Comparison of ENCODE assay signal across 8 cellular contexts in the genomic region with DNA sequence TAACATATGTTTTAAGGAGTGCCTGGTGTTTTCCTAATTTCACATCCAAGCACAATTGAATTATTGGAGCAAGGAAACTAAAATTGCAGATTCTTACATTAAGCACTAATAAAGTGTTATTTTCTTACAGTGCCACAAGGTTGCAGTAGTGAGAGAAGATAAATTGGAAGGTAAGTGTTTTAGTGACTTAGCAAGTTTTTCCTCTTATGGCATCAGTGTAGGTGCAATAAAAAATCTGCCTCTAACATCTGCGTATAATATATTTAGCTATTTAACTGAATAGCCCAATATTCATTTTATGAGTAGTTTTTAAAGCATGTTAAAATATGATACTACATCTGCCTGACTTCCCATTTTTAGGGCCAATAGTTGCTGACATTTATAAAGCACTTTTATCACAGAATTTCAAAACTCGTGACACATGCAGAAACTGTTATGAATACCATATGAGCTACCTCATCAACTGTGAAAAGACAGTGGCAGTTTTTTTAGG. TPM values are rescaled to one million over a fixed set of nuclear protein-coding genes. Genes with fewer than 3 reads are reported as not detected.
A peak's percentile ranks its signal among the peaks of the same experiment; 100 is the strongest.
DNase-seq lines count a peak whose midpoint lies in the region; ATAC-seq, FAIRE-seq and TF ChIP-seq lines count a peak whose summit lies in the region.

No MANE protein-coding gene starts in this region.

- no peaks in the 10 kb centered on the region for H3K9me3 ChIP-seq in cardiac muscle cell (ENCODE audit: low read depth)
- no peaks in the 10 kb centered on the region for H3K9me3 ChIP-seq in small intestine (ENCODE audit: control insufficient read depth, low read depth)

- no peaks in the 10 kb centered on the region for H3K27me3 ChIP-seq in cardiac muscle cell
- H3K27me3 ChIP-seq in small intestine (ENCODE audit: control insufficient read depth in 2 of 2, insufficient read depth in 2 of 2, low read length in 2 of 2), result no peaks in the 10 kb centered on the region

- H3K4me3 ChIP-seq in cardiac muscle cell, result no peak overlapping the region
- no peak overlapping the region for H3K4me3 ChIP-seq in small intestine (ENCODE audit: low read depth in 1 of 2, low read length in 2 of 2)

- H3K36me3 ChIP-seq in cardiac muscle cell, result peaks cover 15% of the 10 kb centered on the region
- H3K36me3 ChIP-seq in small intestine (ENCODE audit: control insufficient read depth in 2 of 2, insufficient read depth in 2 of 2, low read length in 2 of 2), result peaks cover 8 to 12% of the 10 kb centered on the region in 2 donors

- 55 to 65% (median 58%) methylated on average over 2 of the region's 2 CpGs for WGBS in small intestine, 3 donors

- DNase-seq in SIG-M5 treated with dmso at 0.1 percent for 504 hours (lab: John Stamatoyannopoulos, UW; ENCODE audit: unreplicated experiment), result peak; percentile 33
- DNase-seq in SIG-M5 (lab: John Stamatoyannopoulos, UW), result no peak
- DNase-seq in cardiac muscle cell (ENCODE audit: low read depth in 1 of 2, low spot score in 1 of 2), result peak; percentile 18 to 87
- peak; percentile 32 for DNase-seq in small intestine
- DNase-seq in UCSD-AML1 (lab: John Stamatoyannopoulos, UW; ENCODE audit: unreplicated experiment), result no peak
- no peak for DNase-seq in T-helper 1 cell

- H3K4me1 ChIP-seq in cardiac muscle cell (ENCODE audit: low read depth), result peaks cover 11% of the 10 kb centered on the region
- H3K4me1 ChIP-seq in small intestine (ENCODE audit: control insufficient read depth in 2 of 2, insufficient read depth in 1 of 2, low read depth in 1 of 2, low read length in 1 of 2), result no peaks in the 10 kb centered on the region

- TF ChIP-seq CTCF in cardiac muscle cell (IDR thresholded peaks at IDR 0.05; ENCODE audit: low read depth, low read length), result peak; percentile 53

- FAIRE-seq in small intestine (lab: Jason Lieb, UNC), result peak; percentile 51

- ATAC-seq in SK-N-SH treated with all-trans-retinoic acid at 6 μM for 48 hours, result peak; percentile 66; the same call in 2 of the 3 replicates
- ATAC-seq in GM18858 (IDR thresholded peaks at IDR 0.05; ENCODE audit: unreplicated experiment), result no peak

- H3K27ac ChIP-seq in cardiac muscle cell (no peak overlapping the region), small intestine (ENCODE audit: low read depth in 1 of 2, low read length in 1 of 2) (no peak overlapping the region)

TF ChIP-seq in SK-N-SH treated with all-trans-retinoic acid at 6 μM for 48 hours, 23 proteins besides CTCF, POLR2A, EP300 and RAD21:
- TF ChIP-seq CSDC2 (CRISPR knock-in tag; IDR thresholded peaks at IDR 0.05), result no peak
- TF ChIP-seq GLIS3 (CRISPR knock-in tag; IDR thresholded peaks at IDR 0.05), result no peak
- TF ChIP-seq RARB (CRISPR knock-in tag; IDR thresholded peaks at IDR 0.05), result no peak

RNA-seq across cellular contexts. Expression of a gene that starts 19.0 kb away (rescaled TPM):
- 12.8 and 13.1 TPM in 2 replicates for total RNA-seq in cardiac muscle cell
- polyA plus RNA-seq in cardiac muscle cell (24.1 and 24.5 TPM in 2 replicates), small intestine (10 to 100 TPM; 11.1 to 25.9 (median 12.5) TPM)

Comparison
In these comparisons a context has a peak if more than half of its experiments do, and no peak if none do; other contexts are left out.
1. DNase-seq: peak in SIG-M5 treated with dmso at 0.1 percent for 504 hours (single experiment), cardiac muscle cell (2 of 2) and small intestine (single experiment); none in SIG-M5 (single experiment), UCSD-AML1 (single experiment) and T-helper 1 cell (0 of 5).